8 cellular contexts compared by ENCODE assay signal in the genomic region with DNA sequence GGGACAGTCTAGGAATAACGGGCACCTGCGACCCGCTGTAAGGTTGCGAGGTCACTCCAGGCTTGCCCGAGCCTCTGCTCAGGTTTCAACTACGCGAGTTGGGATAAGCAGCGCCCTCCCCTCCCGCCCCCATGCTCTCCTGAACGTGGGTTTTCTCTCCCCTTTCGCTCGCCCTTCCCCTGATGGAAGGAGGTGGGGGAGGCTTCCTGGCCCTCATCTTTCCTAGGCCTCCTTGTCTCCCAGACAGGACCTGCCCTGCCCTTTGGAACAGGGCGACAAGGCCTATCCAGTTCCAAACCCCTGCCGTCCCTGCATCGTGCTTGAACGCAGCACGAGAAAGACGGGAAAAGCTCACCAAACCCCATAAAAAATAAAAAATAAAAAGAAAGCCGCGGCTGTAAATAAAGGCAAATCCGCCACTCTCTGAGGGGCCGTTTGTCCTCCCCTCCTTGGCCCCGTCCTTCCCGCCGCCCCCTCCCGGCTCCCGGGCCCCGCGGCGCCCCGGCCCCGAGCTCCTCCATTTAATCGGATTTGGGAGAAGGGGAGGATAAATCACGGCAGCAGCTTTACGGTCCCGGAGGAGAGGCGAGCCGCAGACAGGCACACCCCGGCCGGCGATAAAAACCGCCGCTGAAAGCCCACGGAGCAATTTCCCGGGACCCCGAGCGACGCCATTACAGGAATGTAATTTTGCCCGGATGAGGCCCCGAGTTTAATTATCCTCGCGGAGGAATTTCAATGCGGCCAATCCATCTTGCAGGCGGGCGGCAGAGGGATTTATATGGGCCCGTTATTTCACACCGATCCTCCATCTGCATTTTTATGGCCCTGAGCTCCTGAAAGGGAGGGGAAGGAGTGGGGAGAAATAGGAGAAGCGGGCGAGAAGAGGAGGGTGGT. TPM values are rescaled to one million over a fixed set of nuclear protein-coding genes. Genes with fewer than 3 reads are reported as not detected.
DNase-seq lines count a peak whose midpoint lies in the region; ATAC-seq and TF ChIP-seq lines count a peak whose summit lies in the region.

No MANE protein-coding gene starts in this region.

- H3K27ac ChIP-seq in esophagus squamous epithelium: peak overlapping the region; percentile 89 to 96 (median 94)
- peak overlapping the region; percentile 97 to 99 for H3K27ac ChIP-seq in testis

- H3K36me3 ChIP-seq in esophagus squamous epithelium: peaks cover 0 to 22% (median 0%) of the 10 kb centered on the region in 3 donors
- H3K36me3 ChIP-seq in mucosa of descending colon (ENCODE audit: low read depth): peaks cover under 1% of the 10 kb centered on the region
- no peaks in the 10 kb centered on the region for H3K36me3 ChIP-seq in testis (ENCODE audit: low read depth, missing control alignments)

- no peak for TF ChIP-seq POLR2A in esophagus squamous epithelium (IDR thresholded peaks at IDR 0.05)
- TF ChIP-seq POLR2A in testis (IDR thresholded peaks at IDR 0.05): no peak

- H3K9me3 ChIP-seq in esophagus squamous epithelium (no peaks in the 10 kb centered on the region), mucosa of descending colon (no peaks in the 10 kb centered on the region), testis (no peaks in the 10 kb centered on the region)

- H3K4me3 ChIP-seq in esophagus squamous epithelium (peak overlapping the region; percentile 67 to 89 (median 72)), mucosa of descending colon (peak overlapping the region; percentile 38), testis (peak overlapping the region; percentile 61 to 87)

- WGBS in esophagus squamous epithelium, 2 donors: 10 to 26% methylated on average over 31 to 35 of the region's 59 CpGs
- 1 to 3% methylated on average over 30 to 59 of the region's 59 CpGs for WGBS in testis, 2 donors

- H3K4me1 ChIP-seq in esophagus squamous epithelium (peaks cover 17 to 48% (median 27%) of the 10 kb centered on the region in 3 donors), mucosa of descending colon (ENCODE audit: low read depth) (peaks cover 19% of the 10 kb centered on the region), testis (peaks cover 23% of the 10 kb centered on the region)

- DNase-seq in AG20443 (ENCODE audit: low spot score) (peak; percentile 49), HuH-7 (ENCODE audit: low spot score) (peak; percentile 61), esophagus squamous epithelium (lab: John Stamatoyannopoulos, UW) (no peak), mucosa of descending colon (peak; percentile 43 to 63 (median 56)), testis (peak; percentile 61)
- peak; percentile 74 for DNase-seq in activated CD8-positive, alpha-beta memory T cell treated with anti-CD3 and anti-CD28 coated beads, Interleukin-2, amount 50 U/mL, for 48 hours

- intact Hi-C loops in esophagus squamous epithelium (cut with DNase I) (loop anchor here (5.0 kb wide), 2 partner anchors 55 to 135 kb away; no protein-coding TSS in a partner anchor), mucosa of descending colon (cut with DNase I, micrococcal nuclease) (loop anchor here (10.0 kb wide), 2 partner anchors 122 to 132 kb away; no protein-coding TSS in a partner anchor), testis (cut with DNase I; ENCODE audit: low total_unique reads) (loop anchor here (10.0 kb wide), 1 partner anchor 132 kb away; no protein-coding TSS in a partner anchor)

- no peak for TF ChIP-seq CTCF in esophagus squamous epithelium (IDR thresholded peaks at IDR 0.05)
- no peak for TF ChIP-seq CTCF in mucosa of descending colon (IDR thresholded peaks at IDR 0.05)
- TF ChIP-seq CTCF in testis (IDR thresholded peaks at IDR 0.05): no peak

- ATAC-seq in mucosa of descending colon: peak; percentile 6
- ATAC-seq in GM21447 (IDR thresholded peaks at IDR 0.05; ENCODE audit: unreplicated experiment): no peak
- ATAC-seq in HG02981 (IDR thresholded peaks at IDR 0.05; ENCODE audit: unreplicated experiment): no peak

- H3K27me3 ChIP-seq in esophagus squamous epithelium (no peaks in the 10 kb centered on the region), testis (no peaks in the 10 kb centered on the region)

RNA-seq across cellular contexts. Expression of gene ATP5MC2, which starts 1.1 kb away (rescaled TPM):
- 100 to 1,000 TPM; 240 to 303 (median 268) TPM for total RNA-seq in esophagus squamous epithelium
- 100 to 1,000 TPM; 328 to 354 (median 349) TPM for total RNA-seq in mucosa of descending colon
- 100 to 1,000 TPM; 201 to 304 TPM for total RNA-seq in testis
- polyA plus RNA-seq in testis (ENCODE audit: insufficient read depth, low read depth, low replicate concordance): 316 TPM

RNA-seq across cellular contexts. Expression of gene CALCOCO1, which starts 50.3 kb away (rescaled TPM):
- total RNA-seq in esophagus squamous epithelium: 100 to 1,000 TPM in 1 of 4 donors, 10 to 100 TPM in 3; 29.5 to 159 (median 52.2) TPM
- 100 to 1,000 TPM in 2 of 3 donors, 10 to 100 TPM in 1; 62.2 to 235 (median 119) TPM for total RNA-seq in mucosa of descending colon
- 100 to 1,000 TPM; 120 to 167 TPM for total RNA-seq in testis
- 121 TPM for polyA plus RNA-seq in testis (ENCODE audit: insufficient read depth, low read depth, low replicate concordance)

RNA-seq across cellular contexts. Expression of gene ATF7, which starts 50.8 kb away (rescaled TPM):
- total RNA-seq in esophagus squamous epithelium (10 to 100 TPM; 12.5 to 28.0 (median 20.6) TPM), mucosa of descending colon (10 to 100 TPM; 35.6 to 50.9 (median 42.8) TPM), testis (10 to 100 TPM; 55.1 to 59.8 TPM)
- 31.6 TPM for polyA plus RNA-seq in testis (ENCODE audit: insufficient read depth, low read depth, low replicate concordance)
